ENCODE assay signal across 8 cellular contexts in the genomic region with DNA sequence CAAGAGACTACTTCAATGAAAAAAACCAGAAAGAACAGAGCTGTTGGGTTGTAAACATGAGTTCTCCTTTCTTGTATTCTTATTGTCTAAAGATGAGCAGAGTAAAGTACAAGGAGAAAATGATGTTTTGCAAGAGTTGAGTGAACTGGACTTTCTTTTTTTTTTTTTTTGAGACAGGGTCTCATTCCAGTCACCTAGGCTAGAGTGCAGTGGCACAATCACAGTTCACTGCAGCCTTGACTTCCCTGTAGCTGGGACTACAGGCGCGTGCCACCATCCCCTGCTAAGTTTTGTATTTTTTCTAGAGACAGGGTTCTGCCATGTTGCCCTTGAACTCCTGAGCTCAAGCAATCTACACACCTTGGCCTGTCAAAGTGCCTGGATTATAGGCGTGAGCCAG.
"Had no signal": no experiment of that assay in that cellular context is flagged by ENCODE, and none has a peak within 500 bp of the region (broad histone marks: within the 10 kb centered on the region; RNA-seq: fewer than 3 reads in every experiment).

No MANE protein-coding gene starts in this region.

- DNase-seq: GM23248, GOT3, H7, HFFc6, IMR-90 had no signal

- H3K27ac ChIP-seq: GM23248, HL-60 had no signal

- H2AFZ ChIP-seq: GM23248 had no signal

- H3K36me3 ChIP-seq: HAP-1 had no signal

- ATAC-seq: HCT116 had no signal

- H3K4me3 ChIP-seq: GM23248, HAP-1 had no signal

- H3K4me1 ChIP-seq: HAP-1 had no signal

- H3K9ac ChIP-seq: GM23248 had no signal
